In the genomic region with DNA sequence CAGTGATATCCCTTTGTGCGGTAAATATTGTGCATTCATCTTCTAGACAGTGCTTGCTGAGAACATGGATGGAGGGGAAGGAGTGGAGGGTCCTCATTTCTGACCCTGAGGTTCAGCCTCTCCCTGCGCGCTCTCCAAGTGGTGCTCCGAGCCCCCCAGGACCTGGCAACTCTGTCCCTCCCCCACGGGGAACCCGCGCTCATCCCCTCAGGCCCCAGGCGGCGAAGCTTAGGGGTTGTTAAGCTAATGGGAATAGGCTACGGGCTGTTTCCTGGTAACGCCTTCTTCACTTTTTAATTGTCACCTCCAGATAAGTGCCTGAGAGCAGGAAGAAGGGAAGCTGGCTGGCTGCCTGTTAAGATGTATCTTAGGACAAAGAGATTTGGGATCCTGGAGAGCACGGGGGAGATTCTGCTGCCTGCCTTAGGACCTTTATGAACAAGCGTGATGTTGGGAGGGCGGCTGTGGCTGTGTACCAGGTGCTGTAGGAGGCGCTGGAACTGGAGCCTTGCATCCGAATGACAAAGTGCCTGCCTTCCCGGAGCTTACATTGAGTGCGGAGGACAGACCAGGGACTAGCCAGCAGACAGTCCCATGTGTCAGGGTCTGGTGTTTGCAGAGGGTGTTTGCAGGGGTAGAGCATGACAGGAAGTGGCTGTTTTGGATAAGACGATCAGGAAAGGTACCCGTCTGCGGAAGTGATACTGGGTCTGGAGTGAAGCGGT, we compare ENCODE assay signal across 18 cellular contexts. TPM values are rescaled to one million over a fixed set of nuclear protein-coding genes. Genes with fewer than 3 reads are reported as not detected.
A peak's percentile ranks its signal among the peaks of the same experiment; 100 is the strongest.
DNase-seq lines count a peak whose midpoint lies in the region; ATAC-seq and TF ChIP-seq lines count a peak whose summit lies in the region.
"Had no signal": no experiment of that assay in that cellular context is flagged by ENCODE, and none has a peak within 500 bp of the region (broad histone marks: within the 10 kb centered on the region; RNA-seq: fewer than 3 reads in every experiment).

No MANE protein-coding gene starts in this region.

- H3K4me1 Mint-ChIP-seq in activated naive CD8-positive, alpha-beta T cell (ENCODE audit: low read depth), result peaks cover 19% of the 10 kb centered on the region
- H3K4me1 Mint-ChIP-seq in activated naive CD8-positive, alpha-beta T cell treated with anti-CD3 and anti-CD28 coated beads for 36 hours, result peaks cover 15% of the 10 kb centered on the region
- peaks cover 6% of the 10 kb centered on the region for H3K4me1 Mint-ChIP-seq in central memory CD8-positive, alpha-beta T cell

- H3K27me3 Mint-ChIP-seq in activated naive CD8-positive, alpha-beta T cell, result peaks cover 1% of the 10 kb centered on the region
- peaks cover 4% of the 10 kb centered on the region for H3K27me3 Mint-ChIP-seq in activated naive CD8-positive, alpha-beta T cell treated with anti-CD3 and anti-CD28 coated beads for 36 hours
- peaks cover 73% of the 10 kb centered on the region for H3K27me3 Mint-ChIP-seq in central memory CD8-positive, alpha-beta T cell

- H3K4me3 Mint-ChIP-seq in activated naive CD8-positive, alpha-beta T cell, result peak overlapping the region; percentile 49
- H3K4me3 Mint-ChIP-seq in activated naive CD8-positive, alpha-beta T cell treated with anti-CD3 and anti-CD28 coated beads for 36 hours, result no peak overlapping the region
- H3K4me3 Mint-ChIP-seq in central memory CD8-positive, alpha-beta T cell, result peak overlapping the region; percentile 11

- no peaks in the 10 kb centered on the region for H3K4me1 ChIP-seq in upper lobe of right lung
- H3K4me1 ChIP-seq: suprapubic skin had no signal

- intact Hi-C loops in upper lobe of right lung (cut with DNase I), result no loop called here

- no peak overlapping the region for H3K4me3 ChIP-seq in upper lobe of right lung
- H3K4me3 ChIP-seq: smooth muscle cell, suprapubic skin had no signal

- H3K9me3 Mint-ChIP-seq in activated naive CD8-positive, alpha-beta T cell (ENCODE audit: low read depth), result no peaks in the 10 kb centered on the region
- H3K9me3 Mint-ChIP-seq in activated naive CD8-positive, alpha-beta T cell treated with anti-CD3 and anti-CD28 coated beads for 36 hours, result no peaks in the 10 kb centered on the region
- no peaks in the 10 kb centered on the region for H3K9me3 Mint-ChIP-seq in central memory CD8-positive, alpha-beta T cell

- no peaks in the 10 kb centered on the region for H3K27me3 ChIP-seq in upper lobe of right lung
- H3K27me3 ChIP-seq: suprapubic skin had no signal

- no peak for ATAC-seq in central memory CD8-positive, alpha-beta T cell (replicated peaks; ENCODE audit: extremely low read depth, poor library complexity, severe bottlenecking)
- ATAC-seq in upper lobe of right lung, result peak; percentile 9
- ATAC-seq: Panc1 had no signal

- H3K36me3 ChIP-seq in upper lobe of right lung, result no peaks in the 10 kb centered on the region
- H3K36me3 ChIP-seq: suprapubic skin had no signal

- H3K27ac ChIP-seq in upper lobe of right lung, result no peak overlapping the region
- H3K27ac ChIP-seq: suprapubic skin had no signal

- TF ChIP-seq CTCF in upper lobe of right lung (IDR thresholded peaks at IDR 0.05), result no peak

- no peaks in the 10 kb centered on the region for H3K9me3 ChIP-seq in upper lobe of right lung
- H3K9me3 ChIP-seq: SK-N-SH, suprapubic skin had no signal

- H3K36me3 Mint-ChIP-seq in activated naive CD8-positive, alpha-beta T cell, result no peaks in the 10 kb centered on the region
- H3K36me3 Mint-ChIP-seq in activated naive CD8-positive, alpha-beta T cell treated with anti-CD3 and anti-CD28 coated beads for 36 hours, result no peaks in the 10 kb centered on the region
- H3K36me3 Mint-ChIP-seq in central memory CD8-positive, alpha-beta T cell (ENCODE audit: insufficient read depth), result peaks cover 2% of the 10 kb centered on the region

- no peak overlapping the region for H3K27ac Mint-ChIP-seq in activated naive CD8-positive, alpha-beta T cell
- no peak overlapping the region for H3K27ac Mint-ChIP-seq in activated naive CD8-positive, alpha-beta T cell treated with anti-CD3 and anti-CD28 coated beads for 36 hours
- H3K27ac Mint-ChIP-seq in central memory CD8-positive, alpha-beta T cell (ENCODE audit: low read depth), result no peak overlapping the region

- DNase-seq in activated naive CD8-positive, alpha-beta T cell treated with anti-CD3 and anti-CD28 coated beads for 36 hours, result no peak
- DNase-seq in NOMO-1 treated with dmso at 0.1 percent for 144 hours (lab: John Stamatoyannopoulos, UW; ENCODE audit: unreplicated experiment), result peak; percentile 16
- no peak for DNase-seq in central memory CD8-positive, alpha-beta T cell (ENCODE audit: low spot score in 2 of 2)
- no peak for DNase-seq in upper lobe of right lung
- DNase-seq in NCI-H1048 (lab: John Stamatoyannopoulos, UW), result no peak
- no peak for DNase-seq in stimulated activated CD4-positive, alpha-beta T cell treated with anti-CD3 and anti-CD28 coated beads, Interleukin-2, amount 100 ng/mL, for 24 hours
- DNase-seq: activated CD8-positive, alpha-beta memory T cell treated with anti-CD3 and anti-CD28 coated beads for 24 hours; activated gamma-delta T cell; GOT3; kidney glomerular epithelial cell; NCI-H1092; SK-N-SH; stimulated activated CD4-positive, alpha-beta T cell treated with anti-CD3 and anti-CD28 coated beads, Interleukin-4, amount 100 ng/mL, for 4 hours had no signal

RNA-seq across cellular contexts. Expression of a gene that starts 11.7 kb away (rescaled TPM):
- under 1 TPM; 0.54 to 0.74 TPM for total RNA-seq in activated naive CD8-positive, alpha-beta T cell treated with anti-CD3 and anti-CD28 coated beads for 36 hours
- total RNA-seq in upper lobe of right lung, result 5.2 TPM
- total RNA-seq: G401 had no signal
